In the genomic region with DNA sequence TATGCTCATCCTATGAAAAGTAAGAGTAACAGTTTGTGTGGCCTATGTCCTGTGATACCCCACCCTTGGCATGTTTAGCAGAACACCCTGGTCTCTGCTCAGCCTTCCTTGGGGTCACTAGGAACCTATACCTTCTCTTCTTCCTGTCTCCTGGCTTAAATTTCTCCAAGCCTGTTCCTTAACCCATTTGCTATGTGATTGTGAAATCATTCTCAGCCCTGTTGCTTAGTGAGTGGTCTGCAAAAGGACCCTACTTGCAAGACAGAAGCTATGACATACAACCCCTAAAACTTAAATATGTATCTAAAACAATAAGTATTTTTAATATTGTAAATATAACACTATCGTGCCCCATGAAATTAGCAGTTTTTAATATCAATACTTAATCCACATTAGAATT, we compare ENCODE assay signal across 33 cellular contexts.
"Had no signal": no experiment of that assay in that cellular context is flagged by ENCODE, and none has a peak within 500 bp of the region (broad histone marks: within the 10 kb centered on the region; RNA-seq: fewer than 3 reads in every experiment).

No MANE protein-coding gene starts in this region.

- H3K27ac Mint-ChIP-seq: activated CD4-positive, alpha-beta T cell treated with anti-CD3 and anti-CD28 coated beads for 36 hours; activated CD8-positive, alpha-beta T cell treated with anti-CD3 and anti-CD28 coated beads for 36 hours; activated naive CD8-positive, alpha-beta T cell; activated T-helper 17 cell treated with anti-CD3 and anti-CD28 coated beads, Interleukin-2, amount 50 U/mL, for 72 hours; effector memory CD8-positive, alpha-beta T cell; T-helper 17 cell; T-helper 2 cell treated with Interferon-gamma antibody and Interleukin-4, amounts not matched to agents 5 μg/mL and 100 μg/mL, for 36 hours had no signal

- H3K9me3 ChIP-seq: body of pancreas, esophagus muscularis mucosa, gastrocnemius medialis had no signal

- H3K36me3 ChIP-seq: esophagus muscularis mucosa, gastrocnemius medialis, WERI-Rb-1 had no signal

- H3K4me3 Mint-ChIP-seq: activated CD4-positive, alpha-beta T cell treated with anti-CD3 and anti-CD28 coated beads for 36 hours; activated CD4-positive, alpha-beta T cell treated with anti-CD3 and anti-CD28 coated beads, Interleukin-2, amount 10 ng/mL, durations not matched to agents 7 days and 5 days; activated CD8-positive, alpha-beta T cell treated with anti-CD3 and anti-CD28 coated beads for 36 hours; activated naive CD8-positive, alpha-beta T cell; activated T-cell treated with anti-CD3 and anti-CD28 coated beads, Interleukin-2, amount 50 U/mL, for 4 hours; activated T-helper 17 cell treated with anti-CD3 and anti-CD28 coated beads, Interleukin-2, amount 50 U/mL, for 72 hours; effector memory CD8-positive, alpha-beta T cell; T-helper 17 cell; T-helper 2 cell treated with Interferon-gamma antibody and Interleukin-4, amounts not matched to agents 5 μg/mL and 100 μg/mL, for 36 hours had no signal

- H3K27ac ChIP-seq: body of pancreas, esophagus muscularis mucosa, foreskin keratinocyte, gastrocnemius medialis, WERI-Rb-1 had no signal

- H3K27me3 ChIP-seq: body of pancreas, esophagus muscularis mucosa, foreskin keratinocyte, gastrocnemius medialis had no signal

- H3K9me3 Mint-ChIP-seq: activated T-helper 17 cell treated with anti-CD3 and anti-CD28 coated beads, Interleukin-2, amount 50 U/mL, for 72 hours had no signal

- FAIRE-seq: colon had no signal

- H3K4me1 ChIP-seq: body of pancreas, esophagus muscularis mucosa, foreskin keratinocyte, gastrocnemius medialis had no signal

- H3K27me3 Mint-ChIP-seq: activated CD4-positive, alpha-beta T cell treated with anti-CD3 and anti-CD28 coated beads for 36 hours; activated CD8-positive, alpha-beta T cell treated with anti-CD3 and anti-CD28 coated beads for 36 hours; activated naive CD8-positive, alpha-beta T cell; activated T-helper 17 cell treated with anti-CD3 and anti-CD28 coated beads, Interleukin-2, amount 50 U/mL, for 72 hours; effector memory CD8-positive, alpha-beta T cell; T-helper 17 cell had no signal

- ATAC-seq: activated CD4-positive, alpha-beta T cell treated with anti-CD3 and anti-CD28 coated beads for 36 hours; activated CD8-positive, alpha-beta T cell treated with anti-CD3 and anti-CD28 coated beads for 36 hours; activated T-cell treated with anti-CD3 and anti-CD28 coated beads, Interleukin-2, amount 50 U/mL, for 4 hours; activated T-helper 17 cell treated with anti-CD3 and anti-CD28 coated beads, Interleukin-2, amount 50 U/mL, for 72 hours; body of pancreas; effector memory CD8-positive, alpha-beta T cell; foreskin keratinocyte; gastrocnemius medialis; T-helper 17 cell had no signal

- H3K4me3 ChIP-seq: body of pancreas, esophagus muscularis mucosa, gastrocnemius medialis had no signal

- H3K4me1 Mint-ChIP-seq: activated T-helper 17 cell treated with anti-CD3 and anti-CD28 coated beads, Interleukin-2, amount 50 U/mL, for 72 hours had no signal

- DNase-seq: activated CD4-positive, alpha-beta T cell treated with anti-CD3 and anti-CD28 coated beads for 36 hours; activated CD4-positive, alpha-beta T cell treated with anti-CD3 and anti-CD28 coated beads, Interleukin-2, amount 10 ng/mL, durations not matched to agents 7 days and 5 days; activated CD4-positive, alpha-beta T cell treated with anti-CD3 and anti-CD28 coated beads, Interleukin-2, amount 50 U/mL, for 48 hours; activated CD4-positive, CD25-positive, alpha-beta regulatory T cell; activated CD4-positive, CD25-positive, alpha-beta regulatory T cell treated with anti-CD3 and anti-CD28 coated beads, Interleukin-2, amount 50 U/mL, for 72 hours; activated CD8-positive, alpha-beta memory T cell treated with anti-CD3 and anti-CD28 coated beads for 24 hours; activated CD8-positive, alpha-beta T cell treated with anti-CD3 and anti-CD28 coated beads for 36 hours; activated effector memory CD4-positive, alpha-beta T cell treated with Interleukin-2 at 50 U/mL for 16 hours; activated gamma-delta T cell treated with Interleukin-2 at 50 U/mL for 16 hours; activated naive CD4-positive, alpha-beta T cell treated with anti-CD3 and anti-CD28 coated beads, Interleukin-2, amount 50 U/mL, for 16 hours; activated naive CD4-positive, alpha-beta T cell treated with Interleukin-2 at 50 U/mL for 16 hours; activated T-cell treated with anti-CD3 and anti-CD28 coated beads, Interleukin-2, amount 50 U/mL, for 4 hours; amygdala; aorta; body of pancreas; caudate nucleus; cortex of kidney; dermis blood vessel endothelial cell; effector CD4-positive, alpha-beta T cell; effector memory CD8-positive, alpha-beta T cell; erythroblast; foreskin keratinocyte; gastrocnemius medialis; glutamatergic neuron; T-helper 1 cell; T-helper 17 cell; T1000; WERI-Rb-1 had no signal
